ENCODE assay signal across 12 cellular contexts in the genomic region with DNA sequence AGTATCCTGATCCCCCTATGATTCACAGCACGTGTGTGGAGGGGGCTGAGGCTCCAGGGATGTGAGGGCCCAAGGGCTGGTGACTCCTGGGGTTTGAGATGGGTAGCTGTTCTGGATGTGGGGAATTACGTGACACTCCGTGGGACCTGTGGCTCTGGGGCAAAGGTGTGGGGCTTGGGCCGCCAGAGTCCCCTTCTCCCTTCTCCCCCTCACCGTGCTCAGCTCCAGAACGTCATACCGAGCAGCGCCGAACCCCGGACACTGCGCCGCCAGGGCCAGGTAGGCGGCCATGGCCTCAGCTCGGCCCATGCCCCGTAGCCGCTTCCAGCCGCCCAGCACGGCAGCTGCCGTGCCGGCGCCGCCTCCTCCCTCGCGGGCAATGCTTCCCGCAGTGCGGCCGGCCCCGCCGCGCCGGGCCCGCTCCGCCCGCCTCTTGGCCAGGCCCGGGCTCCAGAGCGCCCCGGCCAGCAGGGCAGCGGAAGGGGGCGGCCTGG. TPM values are rescaled to one million over a fixed set of nuclear protein-coding genes. Genes with fewer than 3 reads are reported as not detected.
DNase-seq lines count a peak whose midpoint lies in the region; ATAC-seq, FAIRE-seq and TF ChIP-seq lines count a peak whose summit lies in the region.
"Had no signal": no experiment of that assay in that cellular context is flagged by ENCODE, and none has a peak within 500 bp of the region (broad histone marks: within the 10 kb centered on the region; RNA-seq: fewer than 3 reads in every experiment).

No MANE protein-coding gene starts in this region.

- H2AFZ ChIP-seq in GM12878 (ENCODE audit: control insufficient read depth, low read depth, low read length), result no peak overlapping the region
- H2AFZ ChIP-seq in mesenchymal stem cell (ENCODE audit: low read depth, low read length), result no peak overlapping the region

- TF ChIP-seq POLR2A in GM12878 (IDR thresholded peaks at IDR 0.05; ENCODE audit: low read depth, low read length) (peak; percentile 16; the same call in 1 of the 2 replicates), testis (IDR thresholded peaks at IDR 0.05) (no peak)

- H3K4me3 ChIP-seq in heart right ventricle, result no peak overlapping the region
- H3K4me3 ChIP-seq in GM12878, result no peak overlapping the region
- no peak overlapping the region for H3K4me3 ChIP-seq in mesenchymal stem cell (ENCODE audit: insufficient read depth in 1 of 2, low read depth in 1 of 2, low read length in 2 of 2)
- H3K4me3 ChIP-seq in tibial artery, result no peak overlapping the region
- H3K4me3 ChIP-seq in testis, result no peak overlapping the region

- H3K18ac ChIP-seq in mesenchymal stem cell (ENCODE audit: low read depth in 1 of 2, low read length in 2 of 2), result no peak overlapping the region

- H2BK120ac ChIP-seq in mesenchymal stem cell (ENCODE audit: low read depth, low read length), result peak overlapping the region; percentile 50

- WGBS in heart right ventricle, 2 donors, result 77 to 86% methylated on average over 15 to 35 of the region's 39 CpGs
- WGBS in GM12878 (ENCODE audit: insufficient coverage, insufficient replicate concordance, low lambda C conversion rate, missing lambda C conversion rate), result 90% methylated on average over 3 of the region's 39 CpGs
- WGBS in mesenchymal stem cell, result 68% methylated on average over 31 of the region's 39 CpGs
- 73 to 74% methylated on average over 19 of the region's 39 CpGs for WGBS in testis, 2 donors

- H3K27me3 ChIP-seq in heart right ventricle (peaks cover 0 to 56% (median 0%) of the 10 kb centered on the region in 7 donors), GM12878 (replicated peaks in 1 of 2; ENCODE audit: control insufficient read depth in 2 of 2, insufficient read depth in 2 of 2, low read length in 1 of 2) (no peaks in the 10 kb centered on the region), mesenchymal stem cell (ENCODE audit: control insufficient read depth in 1 of 2, insufficient read depth in 1 of 2, low read length in 2 of 2) (no peaks in the 10 kb centered on the region), tibial artery (no peaks in the 10 kb centered on the region), testis (no peaks in the 10 kb centered on the region)

- no peak overlapping the region for H3K14ac ChIP-seq in mesenchymal stem cell (ENCODE audit: low read length in 2 of 2)

- CTCF ChIA-PET in GM12878 (lab: Yijun Ruan, JAX), result interaction anchor here (1.3 to 1.6 kb wide), 3 partner anchors 10 to 91 kb away, joined by 3 to 6 read pairs (median 3); partner anchors contain the start of genes RETREG3 and TUBG1

- H2AK5ac ChIP-seq in mesenchymal stem cell (ENCODE audit: low read length, severe bottlenecking), result peak overlapping the region; percentile 45

- H3K4ac ChIP-seq in mesenchymal stem cell (ENCODE audit: low read depth in 1 of 2, low read length in 2 of 2), result no peak overlapping the region

- TF ChIP-seq CTCF in heart right ventricle (IDR thresholded peaks at IDR 0.05) (no peak), GM12878 (IDR thresholded peaks at IDR 0.05 in 2 of 3, conservative IDR thresholded peaks at IDR 0.05 in 1 of 3; ENCODE audit: control insufficient read depth in 2 of 3, extremely low read depth in 1 of 3, insufficient read depth in 1 of 3, low read depth in 3 of 3, low read length in 3 of 3) (no peak), tibial artery (IDR thresholded peaks at IDR 0.05) (no peak), testis (IDR thresholded peaks at IDR 0.05) (no peak)

- SMC1A ChIA-PET in GM12878 (lab: Charles Lee; ENCODE audit: uncharacterized antibody, unreplicated experiment), result interaction anchor here (0.5 to 0.8 kb wide), 2 partner anchors 11 to 122 kb away, joined by 3 read pairs; no protein-coding TSS in a partner anchor

- no peak overlapping the region for H2BK5ac ChIP-seq in mesenchymal stem cell (ENCODE audit: low read depth, low read length, poor library complexity, severe bottlenecking)

- H3K4me2 ChIP-seq in GM12878 (ENCODE audit: control insufficient read depth, insufficient read depth) (no peak overlapping the region), mesenchymal stem cell (ENCODE audit: low read length, poor library complexity, severe bottlenecking) (no peak overlapping the region)

- no peak for DNase-seq in heart right ventricle
- no peak for DNase-seq in cardiac septum (ENCODE audit: low spot score)
- DNase-seq in GM12878 (ENCODE audit: low read depth, low spot score), result no peak
- no peak for DNase-seq in mesenchymal stem cell
- DNase-seq in tibial artery, result no peak
- DNase-seq in testis, result no peak
- no peak for DNase-seq in cerebellar nuclear complex (lab: John Stamatoyannopoulos, UW)
- DNase-seq in kidney glomerular epithelial cell (lab: John Stamatoyannopoulos, UW), result no peak
- DNase-seq: KG1, NCI-H2081, RPMI8226 had no signal

- no TSS peak for BruUV-seq in GM12878 (replicated peaks; lab: Mats Ljungman, UMichigan)

- H2BK15ac ChIP-seq in mesenchymal stem cell (ENCODE audit: low read depth, poor library complexity, severe bottlenecking), result no peak overlapping the region

- H4K8ac ChIP-seq in mesenchymal stem cell (ENCODE audit: low read length), result peak overlapping the region; percentile 86

- no peak for TF ChIP-seq RAD21 in GM12878 (IDR thresholded peaks at IDR 0.05; ENCODE audit: insufficient read depth, low read depth, low read length)

- H3K79me1 ChIP-seq in mesenchymal stem cell (replicated peaks; ENCODE audit: low read length, poor library complexity, severe bottlenecking), result peaks cover 32% of the 10 kb centered on the region

- TF ChIP-seq EP300 in GM12878 (IDR thresholded peaks at IDR 0.05; ENCODE audit: borderline replicate concordance in 1 of 2, control insufficient read depth in 1 of 2, low read depth in 2 of 2, low read length in 2 of 2), result no peak

- POLR2A ChIA-PET in GM12878 (lab: Charles Lee), result interaction anchor here (0.6 kb wide), 1 partner anchor 397 kb away, joined by 3 read pairs; no protein-coding TSS in a partner anchor

- peaks cover 0 to 91% (median 33%) of the 10 kb centered on the region in 9 donors for H3K36me3 ChIP-seq in heart right ventricle
- peaks cover 25 to 32% of the 10 kb centered on the region in 2 experiments; a peak in 3 of 4 replicates for H3K36me3 ChIP-seq in GM12878 (ENCODE audit: control insufficient read depth in 2 of 2, insufficient read depth in 2 of 2, low read length in 1 of 2)
- peaks cover 66 to 84% of the 10 kb centered on the region in 2 experiments for H3K36me3 ChIP-seq in mesenchymal stem cell (ENCODE audit: control insufficient read depth in 1 of 2, insufficient read depth in 2 of 2, low read depth in 1 of 2, low read length in 2 of 2)
- H3K36me3 ChIP-seq in tibial artery, result peaks cover 40 to 83% (median 76%) of the 10 kb centered on the region in 3 donors
- no peaks in the 10 kb centered on the region for H3K36me3 ChIP-seq in testis (ENCODE audit: low read depth, missing control alignments)

- peak overlapping the region; percentile 65 for H4K91ac ChIP-seq in mesenchymal stem cell (ENCODE audit: low read length)

- H3K9me3 ChIP-seq in heart right ventricle (no peaks in the 10 kb centered on the region), GM12878 (replicated peaks; ENCODE audit: control insufficient read depth, insufficient read depth, low read length) (no peaks in the 10 kb centered on the region), mesenchymal stem cell (ENCODE audit: control insufficient read depth, low read length) (no peaks in the 10 kb centered on the region), tibial artery (no peaks in the 10 kb centered on the region), testis (no peaks in the 10 kb centered on the region)

- intact Hi-C loops in heart right ventricle (cut with DNase I) (loop anchor here in 2 of 10 donors (10.0 kb wide), 1 partner anchor 55 kb away; no protein-coding TSS in a partner anchor), cardiac septum (cut with DNase I) (no loop called here), GM12878 (cut with micrococcal nuclease; ENCODE audit: unreplicated experiment) (no loop called here), tibial artery (cut with DNase I; ENCODE audit: low total_unique reads) (no loop called here), testis (cut with DNase I; ENCODE audit: low total_unique reads) (loop anchor here (10.0 kb wide), 1 partner anchor 95 kb away; the partner anchor contains the start of gene PSMC3IP)

- in situ Hi-C loops in GM12878 (cut with MboI), result no loop called here

- H3K23ac ChIP-seq in mesenchymal stem cell (ENCODE audit: low read length in 2 of 2), result peak overlapping the region in 1 of 2 experiments; percentile 6

- peaks cover 9% of the 10 kb centered on the region for H3K79me2 ChIP-seq in GM12878 (ENCODE audit: control insufficient read depth, insufficient read depth, low read length)

- H3K27ac ChIP-seq in heart right ventricle (peak overlapping the region in 7 of 10 donors; percentile 2 to 86 (median 34)), GM12878 (ENCODE audit: control insufficient read depth, insufficient read depth) (no peak overlapping the region), mesenchymal stem cell (ENCODE audit: low read length, poor library complexity, severe bottlenecking) (no peak overlapping the region), tibial artery (peak overlapping the region; percentile 75 to 78), testis (peak overlapping the region in 1 of 2 donors; percentile 41)

- peak overlapping the region in 1 of 2 experiments; percentile 81 for H2BK12ac ChIP-seq in mesenchymal stem cell (ENCODE audit: low read length in 2 of 2)

- H3K4me1 ChIP-seq in heart right ventricle (peaks cover 24 to 62% (median 44%) of the 10 kb centered on the region in 9 donors), GM12878 (ENCODE audit: control insufficient read depth, insufficient read depth, low read length) (peaks cover 3% of the 10 kb centered on the region; the same call in 1 of the 2 replicates), mesenchymal stem cell (ENCODE audit: control insufficient read depth, insufficient read depth, low read depth, low read length) (peaks cover 46% of the 10 kb centered on the region), tibial artery (peaks cover 3 to 99% (median 79%) of the 10 kb centered on the region in 4 donors), testis (peaks cover 75% of the 10 kb centered on the region)

- H4K20me1 ChIP-seq in GM12878 (ENCODE audit: control insufficient read depth, insufficient read depth), result no peaks in the 10 kb centered on the region

- no peak for FAIRE-seq in GM12878 (lab: Jason Lieb, UNC)
- FAIRE-seq: frontal cortex had no signal

- no peak overlapping the region for H3K9ac ChIP-seq in GM12878 (ENCODE audit: control insufficient read depth, insufficient read depth, low read length)
- no peak overlapping the region for H3K9ac ChIP-seq in mesenchymal stem cell (ENCODE audit: low read length)

- RAD21 ChIA-PET in GM12878 (lab: Charles Lee; ENCODE audit: unreplicated experiment), result interaction anchor here (1.0 kb wide), 1 partner anchor 51 kb away, joined by 3 read pairs; no protein-coding TSS in a partner anchor

- no peak for ATAC-seq in heart right ventricle
- ATAC-seq in GM12878, result no peak

RNA-seq across cellular contexts. Expression of gene PLEKHH3, which starts 7.0 kb away (rescaled TPM):
- total RNA-seq in heart right ventricle, result 10 to 100 TPM; 12.8 to 34.8 (median 22.0) TPM
- 10 to 100 TPM; 23.6 to 42.1 TPM for polyA plus RNA-seq in heart right ventricle
- 20.2 TPM for total RNA-seq in cardiac septum
- 39.3 and 53.5 TPM in 2 replicates for total RNA-seq in GM12878 (2013; cell fraction: nucleolus; rRNA removed)
- 15.8 and 22.3 TPM in 2 replicates for total RNA-seq in GM12878 (2014; rRNA removed)
- 7.0 and 7.8 TPM in 2 replicates for total RNA-seq in GM12878 (2014; rRNA removed; fragmentation: Illumina TruSeq; extraction: Trizol)
- total RNA-seq in GM12878 (2021), result 35.5 and 38.0 TPM in 2 replicates
- 6.9 TPM for polyA plus RNA-seq in GM12878 (2011; ENCODE audit: low read depth)
- polyA plus RNA-seq in GM12878 (2011; rRNA removed), result 4.0 and 14.0 TPM in 2 replicates
- polyA plus RNA-seq in GM12878 (2011; cell fraction: cytosol; rRNA removed), result 18.7 and 28.9 TPM in 2 replicates
- 87.8 and 125 TPM in 2 replicates for polyA plus RNA-seq in GM12878 (2011; cell fraction: nucleus; rRNA removed)
- polyA plus RNA-seq in GM12878 (2012), result 26.0 and 33.7 TPM in 2 replicates
- polyA plus RNA-seq in GM12878 (2014; fragmentation: Illumina TruSeq; extraction: Trizol), result 1.5 and 3.9 TPM in 2 replicates
- 1 to 10 TPM in 1 of 2 experiments, under 1 TPM in 1; 0.31 to 2.1 TPM for polyA plus RNA-seq in GM12878 (2014; fragmentation: Nextera tagmentation; extraction: Ambion mirVana)
- 29.5 and 31.3 TPM in 2 replicates for polyA plus RNA-seq in GM12878 (2014; rRNA removed)
- polyA plus RNA-seq in GM12878 (2016; fragmentation: Nextera tagmentation; extraction: Ambion mirVana), result 10 to 100 TPM; 10.3 to 11.8 TPM
- 4.8 and 17.2 TPM in 2 replicates for polyA minus RNA-seq in GM12878 (2011; rRNA and poly(A)+ RNA removed)
- polyA minus RNA-seq in GM12878 (2011; cell fraction: cytosol; rRNA and poly(A)+ RNA removed), result 17.5 and 20.7 TPM in 2 replicates
- polyA minus RNA-seq in GM12878 (2011; cell fraction: nucleus; rRNA and poly(A)+ RNA removed), result 15.4 and 25.4 TPM in 2 replicates
- 24.7 TPM for polyA plus RNA-seq in mesenchymal stem cell (2013, experiment 1 of 2)
- polyA plus RNA-seq in mesenchymal stem cell (2013, experiment 2 of 2), result 23.8 TPM
- total RNA-seq in testis, result 10 to 100 TPM; 65.8 to 67.3 TPM
- 42.8 TPM for polyA plus RNA-seq in testis (ENCODE audit: insufficient read depth, low read depth, low replicate concordance)

RNA-seq across cellular contexts. Expression of gene TUBG2, which starts 10.7 kb away (rescaled TPM):
- total RNA-seq in heart right ventricle (10 to 100 TPM; 10.6 to 20.4 (median 14.7) TPM), cardiac septum (21.9 TPM), GM12878 (2014; rRNA removed) (6.0 and 6.8 TPM in 2 replicates), GM12878 (2014; rRNA removed; fragmentation: Illumina TruSeq; extraction: Trizol) (3.8 and 4.7 TPM in 2 replicates), GM12878 (2021) (7.7 and 9.1 TPM in 2 replicates), testis (10 to 100 TPM; 50.4 to 57.5 TPM)
- polyA plus RNA-seq in heart right ventricle (10 to 100 TPM in 1 of 2 donors, 1 to 10 TPM in 1; 9.8 to 21.3 TPM), GM12878 (2011; rRNA removed) (12.4 and 14.4 TPM in 2 replicates), GM12878 (2014; fragmentation: Illumina TruSeq; extraction: Trizol) (5.8 and 8.8 TPM in 2 replicates), GM12878 (2014; fragmentation: Nextera tagmentation; extraction: Ambion mirVana) (1 to 10 TPM; 1.2 to 1.8 TPM), GM12878 (2014; rRNA removed) (11.3 and 12.5 TPM in 2 replicates), GM12878 (2016; fragmentation: Nextera tagmentation; extraction: Ambion mirVana) (10 to 100 TPM; 11.3 to 11.9 TPM), testis (ENCODE audit: insufficient read depth, low read depth, low replicate concordance) (30.6 TPM)
- 44.1 and 46.6 TPM in 2 replicates for total RNA-seq in GM12878 (2013; cell fraction: nucleolus; rRNA removed)
- polyA plus RNA-seq in GM12878 (2011; ENCODE audit: low read depth), result 8.9 TPM
- polyA plus RNA-seq in GM12878 (2011; cell fraction: cytosol; rRNA removed), result 17.1 and 21.5 TPM in 2 replicates
- 71.5 and 76.2 TPM in 2 replicates for polyA plus RNA-seq in GM12878 (2011; cell fraction: nucleus; rRNA removed)
- polyA plus RNA-seq in GM12878 (2012), result 15.4 and 17.1 TPM in 2 replicates
- polyA minus RNA-seq in GM12878 (2011; rRNA and poly(A)+ RNA removed), result 5.3 and 8.6 TPM in 2 replicates
- polyA minus RNA-seq in GM12878 (2011; cell fraction: cytosol; rRNA and poly(A)+ RNA removed), result 2.8 and 4.8 TPM in 2 replicates
- polyA minus RNA-seq in GM12878 (2011; cell fraction: nucleus; rRNA and poly(A)+ RNA removed), result 14.5 and 16.8 TPM in 2 replicates
- 22.2 TPM for polyA plus RNA-seq in mesenchymal stem cell (2013, experiment 1 of 2)
- polyA plus RNA-seq in mesenchymal stem cell (2013, experiment 2 of 2), result 20.6 TPM

RNA-seq across cellular contexts. Expression of gene CCR10, which starts 11.9 kb away (rescaled TPM):
- total RNA-seq in heart right ventricle (1 to 10 TPM; 1.0 to 4.8 (median 1.7) TPM), cardiac septum (1.2 TPM), GM12878 (2014; rRNA removed) (25.2 and 34.2 TPM in 2 replicates), GM12878 (2014; rRNA removed; fragmentation: Illumina TruSeq; extraction: Trizol) (1.7 and 2.3 TPM in 2 replicates), GM12878 (2021) (54.0 and 61.3 TPM in 2 replicates), testis (10 to 100 TPM in 1 of 2 donors, 1 to 10 TPM in 1; 9.8 to 14.3 TPM)
- polyA plus RNA-seq in heart right ventricle (1 to 10 TPM; 1.5 to 3.8 TPM), GM12878 (2011; rRNA removed) (1.7 and 2.6 TPM in 2 replicates), GM12878 (2014; fragmentation: Illumina TruSeq; extraction: Trizol) (0.22 and 0.82 TPM in 2 replicates), GM12878 (2014; fragmentation: Nextera tagmentation; extraction: Ambion mirVana) (under 1 TPM; 0.05 to 0.27 TPM), GM12878 (2014; rRNA removed) (21.0 and 30.9 TPM in 2 replicates), GM12878 (2016; fragmentation: Nextera tagmentation; extraction: Ambion mirVana) (10 to 100 TPM; 60.3 to 63.6 TPM), testis (ENCODE audit: insufficient read depth, low read depth, low replicate concordance) (2.9 TPM)
- 7.4 TPM in 2 replicates for total RNA-seq in GM12878 (2013; cell fraction: nucleolus; rRNA removed)
- 6.0 TPM for polyA plus RNA-seq in GM12878 (2011; ENCODE audit: low read depth)
- 7.5 and 12.9 TPM in 2 replicates for polyA plus RNA-seq in GM12878 (2011; cell fraction: cytosol; rRNA removed)
- polyA plus RNA-seq in GM12878 (2011; cell fraction: nucleus; rRNA removed), result 18.7 and 23.8 TPM in 2 replicates
- polyA plus RNA-seq in GM12878 (2012), result 20.8 and 43.4 TPM in 2 replicates
- 2.6 and 3.8 TPM in 2 replicates for polyA minus RNA-seq in GM12878 (2011; rRNA and poly(A)+ RNA removed)
- polyA minus RNA-seq in GM12878 (2011; cell fraction: cytosol; rRNA and poly(A)+ RNA removed), result 7.2 and 10.8 TPM in 2 replicates
- polyA minus RNA-seq in GM12878 (2011; cell fraction: nucleus; rRNA and poly(A)+ RNA removed), result 7.9 and 15.9 TPM in 2 replicates
- polyA plus RNA-seq in mesenchymal stem cell (2013, experiment 1 of 2), result 0.97 TPM
- 0.97 TPM for polyA plus RNA-seq in mesenchymal stem cell (2013, experiment 2 of 2)

RNA-seq across cellular contexts. Expression of gene CNTNAP1, which starts 12.6 kb away (rescaled TPM):
- total RNA-seq in heart right ventricle (10 to 100 TPM in 2 of 10 donors, 1 to 10 TPM in 8; 2.2 to 28.3 (median 3.5) TPM), cardiac septum (7.0 TPM), GM12878 (2014; rRNA removed) (11.1 and 12.9 TPM in 2 replicates), GM12878 (2014; rRNA removed; fragmentation: Illumina TruSeq; extraction: Trizol) (7.4 and 8.0 TPM in 2 replicates), GM12878 (2021) (26.0 and 29.9 TPM in 2 replicates), testis (10 to 100 TPM in 1 of 2 donors, 1 to 10 TPM in 1; 9.0 to 10.3 TPM)
- polyA plus RNA-seq in heart right ventricle (1 to 10 TPM; 2.3 to 9.6 TPM), GM12878 (2011; rRNA removed) (10.2 and 19.6 TPM in 2 replicates), GM12878 (2014; fragmentation: Illumina TruSeq; extraction: Trizol) (10.6 and 14.1 TPM in 2 replicates), GM12878 (2014; fragmentation: Nextera tagmentation; extraction: Ambion mirVana) (1 to 10 TPM in 1 of 2 experiments, under 1 TPM in 1; 0.95 to 1.9 TPM), GM12878 (2014; rRNA removed) (22.0 and 26.6 TPM in 2 replicates), GM12878 (2016; fragmentation: Nextera tagmentation; extraction: Ambion mirVana) (1 to 10 TPM; 2.5 to 2.7 TPM), testis (ENCODE audit: insufficient read depth, low read depth, low replicate concordance) (6.0 TPM)
- total RNA-seq in GM12878 (2013; cell fraction: nucleolus; rRNA removed), result 57.8 and 68.0 TPM in 2 replicates
- polyA plus RNA-seq in GM12878 (2011; ENCODE audit: low read depth), result 10.6 TPM
- polyA plus RNA-seq in GM12878 (2011; cell fraction: cytosol; rRNA removed), result 26.2 and 27.3 TPM in 2 replicates
- 194 and 207 TPM in 2 replicates for polyA plus RNA-seq in GM12878 (2011; cell fraction: nucleus; rRNA removed)
- 22.3 and 24.4 TPM in 2 replicates for polyA plus RNA-seq in GM12878 (2012)
- polyA minus RNA-seq in GM12878 (2011; rRNA and poly(A)+ RNA removed), result 12.7 and 16.8 TPM in 2 replicates
- 11.6 and 12.4 TPM in 2 replicates for polyA minus RNA-seq in GM12878 (2011; cell fraction: cytosol; rRNA and poly(A)+ RNA removed)
- polyA minus RNA-seq in GM12878 (2011; cell fraction: nucleus; rRNA and poly(A)+ RNA removed), result 20.2 and 29.2 TPM in 2 replicates
- polyA plus RNA-seq in mesenchymal stem cell (2013, experiment 1 of 2), result 16.0 TPM
- polyA plus RNA-seq in mesenchymal stem cell (2013, experiment 2 of 2), result 14.6 TPM

Comparison
In these comparisons a context has a peak if more than half of its experiments do, and no peak if none do; other contexts are left out.
1. H3K27ac ChIP-seq: peak in heart right ventricle (7 of 10) and tibial artery (2 of 2); none in GM12878 (single experiment) and mesenchymal stem cell (single experiment).